ENCODE assay signal across 8 cellular contexts in the genomic region with DNA sequence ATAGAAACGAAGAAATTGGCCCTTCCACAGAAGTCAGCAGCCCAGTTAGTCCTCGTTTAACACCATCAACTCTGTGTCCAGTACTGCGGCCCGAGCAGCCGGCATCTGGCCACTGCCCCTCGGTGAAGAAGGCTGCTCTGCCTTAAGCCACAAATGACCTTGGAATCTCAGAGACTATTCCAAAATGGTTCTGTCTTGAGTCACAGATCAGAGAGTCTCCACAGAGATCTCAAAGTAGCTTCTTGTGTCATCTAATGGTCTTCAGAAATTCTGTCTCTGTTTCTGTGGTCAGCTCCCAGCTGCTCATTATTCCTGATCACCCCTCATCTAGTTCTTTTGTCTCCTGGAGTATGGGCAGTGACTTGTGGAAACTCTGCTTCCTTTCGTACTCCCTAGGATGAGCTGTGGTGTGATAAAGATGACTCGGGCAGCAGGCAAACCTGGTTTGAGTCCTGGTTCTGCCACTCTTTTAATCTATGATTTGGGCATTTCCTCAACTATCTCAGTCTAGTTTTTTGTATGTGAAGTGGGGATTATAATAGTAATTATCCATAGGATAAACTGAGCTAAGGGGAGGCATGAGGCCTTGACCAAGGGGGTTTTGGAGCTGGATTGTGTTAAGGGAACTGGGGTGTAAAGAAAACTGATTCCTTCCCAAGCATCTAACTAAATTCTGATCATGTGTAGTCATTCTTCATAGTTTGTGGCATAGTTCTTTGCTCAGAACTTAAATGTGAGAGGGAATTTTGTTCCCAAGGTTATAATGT. TPM values are rescaled to one million over a fixed set of nuclear protein-coding genes. Genes with fewer than 3 reads are reported as not detected.
DNase-seq lines count a peak whose midpoint lies in the region; ATAC-seq and TF ChIP-seq lines count a peak whose summit lies in the region.

No MANE protein-coding gene starts in this region.

- TF ChIP-seq EP300 in gastroesophageal sphincter (IDR thresholded peaks at IDR 0.05) = no peak

- intact Hi-C loops in psoas muscle (cut with DNase I) = no loop called here
- intact Hi-C loops in lower leg skin (cut with DNase I; ENCODE audit: low total_unique reads) = no loop called here

- H3K36me3 ChIP-seq in SK-N-MC (ENCODE audit: insufficient read depth, low read length) (0 out of 2 replicates have a peak, but pooled peaks cover 4% of the 10 kb centered on the region), gastroesophageal sphincter (peaks cover 0 to 17% of the 10 kb centered on the region in 2 donors), psoas muscle (ENCODE audit: insufficient read depth in 1 of 2, low read depth in 1 of 2) (peaks cover 0 to 13% of the 10 kb centered on the region in 2 donors)

- H3K9ac ChIP-seq in SK-N-MC (ENCODE audit: insufficient read length) = peak overlapping the region; percentile 68

- H3K9me3 ChIP-seq in SK-N-MC (ENCODE audit: low read depth, low read length) (no peaks in the 10 kb centered on the region), gastroesophageal sphincter (no peaks in the 10 kb centered on the region), psoas muscle (no peaks in the 10 kb centered on the region)

- DNase-seq in AG09319 (ENCODE audit: extremely low read depth, low read depth) (peak; percentile 38), SK-N-MC (ENCODE audit: low read depth, low spot score) (no peak), psoas muscle (peak; percentile 35 to 58), lower leg skin (ENCODE audit: low spot score in 2 of 2) (no peak), DMS79 treated with DMSO at 0.1 percent for 48 hours (lab: John Stamatoyannopoulos, UW) (no peak), NOMO-1 (lab: John Stamatoyannopoulos, UW; ENCODE audit: unreplicated experiment in 2 of 2) (no peak)

- TF ChIP-seq CTCF in AG09319 (IDR thresholded peaks at IDR 0.05; ENCODE audit: low read depth, low read length) (no peak), gastroesophageal sphincter (IDR thresholded peaks at IDR 0.05) (no peak), psoas muscle (IDR thresholded peaks at IDR 0.05) (no peak), lower leg skin (IDR thresholded peaks at IDR 0.05) (no peak)

- 78 to 81% methylated on average over 3 to 5 of the region's 8 CpGs for WGBS in gastroesophageal sphincter (ENCODE audit: low coverage in 1 of 2), 2 donors
- 39 to 60% (median 54%) methylated on average over 8 of the region's 8 CpGs for WGBS in psoas muscle, 3 donors
- WGBS in lower leg skin, 2 donors = 62 to 75% methylated on average over 8 of the region's 8 CpGs

- H3K27me3 ChIP-seq in gastroesophageal sphincter = no peaks in the 10 kb centered on the region
- H3K27me3 ChIP-seq in psoas muscle (ENCODE audit: insufficient read depth in 3 of 3, low read length in 2 of 3) = no peaks in the 10 kb centered on the region

- TF ChIP-seq POLR2A in gastroesophageal sphincter (IDR thresholded peaks at IDR 0.05) (no peak), lower leg skin (IDR thresholded peaks at IDR 0.05) (no peak)

- H3K4me3 ChIP-seq in SK-N-MC (peak overlapping the region; percentile 70; the same call in 1 of the 2 replicates), gastroesophageal sphincter (no peak overlapping the region), psoas muscle (peak overlapping the region; percentile 43), lower leg skin (ENCODE audit: low read depth, poor library complexity, severe bottlenecking) (no peak overlapping the region)

- ATAC-seq in gastroesophageal sphincter (peak; percentile 31), psoas muscle (peak; percentile 72 to 90 (median 84)), GM21529 (IDR thresholded peaks at IDR 0.05; ENCODE audit: unreplicated experiment) (no peak)

- H3K4me1 ChIP-seq in gastroesophageal sphincter (peaks cover 14 to 69% (median 18%) of the 10 kb centered on the region in 3 donors), psoas muscle (peaks cover 44% of the 10 kb centered on the region)

- H3K27ac ChIP-seq in SK-N-MC (peak overlapping the region; percentile 97), gastroesophageal sphincter (peak overlapping the region; percentile 68 to 81 (median 72)), psoas muscle (peak overlapping the region; percentile 81)

RNA-seq across cellular contexts. Expression of gene CRTC3, which starts 22.6 kb away (rescaled TPM):
- total RNA-seq in gastroesophageal sphincter (10 to 100 TPM; 44.5 to 68.6 (median 65.6) TPM), psoas muscle (10 to 100 TPM; 15.3 to 30.8 (median 17.8) TPM), lower leg skin (10 to 100 TPM; 27.3 to 32.5 (median 28.9) TPM)
- 10 to 100 TPM in 1 of 3 donors, 1 to 10 TPM in 2; 6.9 to 13.5 (median 9.3) TPM for polyA plus RNA-seq in psoas muscle

Comparison
In these comparisons a context has a peak if more than half of its experiments do, and no peak if none do; other contexts are left out.
1. DNase-seq: peak in AG09319 (single experiment) and psoas muscle (2 of 2); none in SK-N-MC (single experiment), lower leg skin (0 of 2), DMS79 treated with DMSO at 0.1 percent for 48 hours (single experiment) and NOMO-1 (0 of 2).
2. H3K4me3 ChIP-seq: peak in SK-N-MC (single experiment) and psoas muscle (single experiment); none in gastroesophageal sphincter (0 of 2) and lower leg skin (single experiment).
3. Peak in every context shown above with its lines, with median percentiles within 50 percentile points of each other: H3K27ac ChIP-seq.